Comparison of ENCODE assay signal across 18 cellular contexts in the genomic region with DNA sequence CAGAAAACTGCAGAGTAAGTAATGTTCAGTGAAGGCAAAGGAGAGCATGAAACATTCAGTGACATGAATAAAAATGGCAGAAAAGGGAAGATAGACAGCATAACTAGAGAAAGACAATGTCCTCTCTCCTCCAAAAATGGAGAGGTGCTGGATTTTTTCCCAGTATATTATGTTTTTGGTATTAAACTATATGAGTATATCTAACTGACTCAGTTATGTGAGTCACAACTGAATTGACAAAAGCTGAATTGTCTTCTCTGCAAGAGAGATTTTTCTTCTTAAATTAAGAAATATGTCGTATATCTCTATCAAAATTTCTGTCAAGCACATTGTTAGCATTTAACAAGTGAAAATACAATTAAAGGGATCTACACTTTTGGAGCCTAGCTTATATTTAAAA.
DNase-seq lines count a peak whose midpoint lies in the region; ATAC-seq and TF ChIP-seq lines count a peak whose summit lies in the region.
"Had no signal": no experiment of that assay in that cellular context is flagged by ENCODE, and none has a peak within 500 bp of the region (broad histone marks: within the 10 kb centered on the region; RNA-seq: fewer than 3 reads in every experiment).

No MANE protein-coding gene starts in this region.

- DNase-seq in HT1080 (ENCODE audit: low read depth) (peak; percentile 48), astrocyte of the spinal cord (ENCODE audit: low read depth, low spot score) (peak; percentile 26), fibroblast of peridontal ligament (ENCODE audit: extremely low read depth) (peak; percentile 52), thoracic aorta (ENCODE audit: low spot score) (no peak), NCI-H1105 treated with DMSO at 0.1 percent for 48 hours (lab: John Stamatoyannopoulos, UW) (no peak), NCI-H1436 treated with DMSO at 0.1 percent for 48 hours (lab: John Stamatoyannopoulos, UW) (no peak), esophagus squamous epithelium (lab: John Stamatoyannopoulos, UW) (no peak)
- DNase-seq: BE2C; CD4-positive, alpha-beta memory T cell; DMS79 treated with DMSO at 0.1 percent for 48 hours; GF-D8; KBM-7; MG63; NCI-H1092 treated with DMSO at 0.1 percent for 48 hours; NCI-H187 treated with DMSO at 0.1 percent for 48 hours; NCI-H82; RPMI8226 had no signal

- peak overlapping the region; percentile 55 to 60 for H3K27ac ChIP-seq in thoracic aorta
- H3K27ac ChIP-seq in esophagus squamous epithelium, result no peak overlapping the region

- TF ChIP-seq POLR2A in esophagus squamous epithelium (IDR thresholded peaks at IDR 0.05), result no peak

- no peaks in the 10 kb centered on the region for H3K27me3 ChIP-seq in thoracic aorta (replicated peaks; ENCODE audit: insufficient read depth)
- H3K27me3 ChIP-seq in esophagus squamous epithelium, result no peaks in the 10 kb centered on the region
- H3K27me3 ChIP-seq: BE2C, MG63 had no signal

- H3K4me3 ChIP-seq in astrocyte of the spinal cord (ENCODE audit: low read depth, low read length) (no peak overlapping the region), thoracic aorta (no peak overlapping the region), esophagus squamous epithelium (no peak overlapping the region)
- H3K4me3 ChIP-seq: GM23338, MG63 had no signal

- no peak for ATAC-seq in thoracic aorta (ENCODE audit: insufficient number of reproducible peaks, low FRiP score, low read depth)
- ATAC-seq: GM23338 had no signal

- H3K36me3 ChIP-seq in thoracic aorta (no peaks in the 10 kb centered on the region), esophagus squamous epithelium (no peaks in the 10 kb centered on the region)
- H3K36me3 ChIP-seq: BE2C, MG63 had no signal

- in situ Hi-C loops in astrocyte of the spinal cord (cut with HindIII; ENCODE audit: low sequenced_read_pairs), result no loop called here

- 29 to 47% methylated on average over 1 of the region's 1 CpG for WGBS in esophagus squamous epithelium, 2 donors

- no peak for TF ChIP-seq CTCF in astrocyte of the spinal cord (IDR thresholded peaks at IDR 0.05; ENCODE audit: low read depth, low read length)
- TF ChIP-seq CTCF in thoracic aorta (IDR thresholded peaks at IDR 0.05), result no peak
- TF ChIP-seq CTCF in esophagus squamous epithelium (IDR thresholded peaks at IDR 0.05), result no peak

- peaks cover 13 to 27% of the 10 kb centered on the region in 2 donors for H3K4me1 ChIP-seq in thoracic aorta (ENCODE audit: control insufficient read depth in 1 of 2, low read depth in 2 of 2)
- no peaks in the 10 kb centered on the region for H3K4me1 ChIP-seq in esophagus squamous epithelium
- H3K4me1 ChIP-seq: BE2C had no signal

- intact Hi-C loops in esophagus squamous epithelium (cut with DNase I), result no loop called here

- no peaks in the 10 kb centered on the region for H3K9me3 ChIP-seq in thoracic aorta
- no peaks in the 10 kb centered on the region for H3K9me3 ChIP-seq in esophagus squamous epithelium
- H3K9me3 ChIP-seq: BE2C, MG63 had no signal

Comparison
In these comparisons a context has a peak if more than half of its experiments do, and no peak if none do; other contexts are left out.
1. DNase-seq: peak in HT1080 (single experiment), astrocyte of the spinal cord (single experiment) and fibroblast of peridontal ligament (single experiment); none in thoracic aorta (single experiment), NCI-H1105 treated with DMSO at 0.1 percent for 48 hours (single experiment), NCI-H1436 treated with DMSO at 0.1 percent for 48 hours (single experiment) and esophagus squamous epithelium (single experiment).
2. H3K27ac ChIP-seq: peak in thoracic aorta (2 of 2); none in esophagus squamous epithelium (0 of 4).